ENCODE assay signal across 1 cellular context in genomic region chr12:12718382-12718761, GRCh38.
TF ChIP-seq lines count a peak whose summit lies in the region.

No MANE protein-coding gene starts in this region.

TF ChIP-seq in H1, 55 proteins besides CTCF, POLR2A, EP300 and RAD21 (continued from another document):
- TF ChIP-seq USF2 (IDR thresholded peaks at IDR 0.05; ENCODE audit: low read length), result no peak
- TF ChIP-seq, protein P1, sequence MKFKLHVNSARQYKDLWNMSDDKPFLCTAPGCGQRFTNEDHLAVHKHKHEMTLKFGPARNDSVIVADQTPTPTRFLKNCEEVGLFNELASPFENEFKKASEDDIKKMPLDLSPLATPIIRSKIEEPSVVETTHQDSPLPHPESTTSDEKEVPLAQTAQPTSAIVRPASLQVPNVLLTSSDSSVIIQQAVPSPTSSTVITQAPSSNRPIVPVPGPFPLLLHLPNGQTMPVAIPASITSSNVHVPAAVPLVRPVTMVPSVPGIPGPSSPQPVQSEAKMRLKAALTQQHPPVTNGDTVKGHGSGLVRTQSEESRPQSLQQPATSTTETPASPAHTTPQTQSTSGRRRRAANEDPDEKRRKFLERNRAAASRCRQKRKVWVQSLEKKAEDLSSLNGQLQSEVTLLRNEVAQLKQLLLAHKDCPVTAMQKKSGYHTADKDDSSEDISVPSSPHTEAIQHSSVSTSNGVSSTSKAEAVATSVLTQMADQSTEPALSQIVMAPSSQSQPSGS (IDR thresholded peaks at IDR 0.05; ENCODE audit: low read length), result no peak
- no peak for TF ChIP-seq RXRA (IDR thresholded peaks at IDR 0.05; ENCODE audit: insufficient read depth, low read depth, low read length)
- TF ChIP-seq, protein P2, sequence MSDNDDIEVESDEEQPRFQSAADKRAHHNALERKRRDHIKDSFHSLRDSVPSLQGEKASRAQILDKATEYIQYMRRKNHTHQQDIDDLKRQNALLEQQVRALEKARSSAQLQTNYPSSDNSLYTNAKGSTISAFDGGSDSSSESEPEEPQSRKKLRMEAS (IDR thresholded peaks at IDR 0.05), result no peak
- TF ChIP-seq KDM1A (IDR thresholded peaks at IDR 0.05; ENCODE audit: borderline replicate concordance, low read length), result no peak
- no peak for TF ChIP-seq CHD1 (IDR thresholded peaks at IDR 0.05; ENCODE audit: low read depth, low read length)
- TF ChIP-seq CTBP2 (IDR thresholded peaks at IDR 0.05; ENCODE audit: borderline replicate concordance, insufficient read depth, insufficient read length, low read length), result no peak
